Comparison of ENCODE assay signal across 1 cellular context in the genomic region with DNA sequence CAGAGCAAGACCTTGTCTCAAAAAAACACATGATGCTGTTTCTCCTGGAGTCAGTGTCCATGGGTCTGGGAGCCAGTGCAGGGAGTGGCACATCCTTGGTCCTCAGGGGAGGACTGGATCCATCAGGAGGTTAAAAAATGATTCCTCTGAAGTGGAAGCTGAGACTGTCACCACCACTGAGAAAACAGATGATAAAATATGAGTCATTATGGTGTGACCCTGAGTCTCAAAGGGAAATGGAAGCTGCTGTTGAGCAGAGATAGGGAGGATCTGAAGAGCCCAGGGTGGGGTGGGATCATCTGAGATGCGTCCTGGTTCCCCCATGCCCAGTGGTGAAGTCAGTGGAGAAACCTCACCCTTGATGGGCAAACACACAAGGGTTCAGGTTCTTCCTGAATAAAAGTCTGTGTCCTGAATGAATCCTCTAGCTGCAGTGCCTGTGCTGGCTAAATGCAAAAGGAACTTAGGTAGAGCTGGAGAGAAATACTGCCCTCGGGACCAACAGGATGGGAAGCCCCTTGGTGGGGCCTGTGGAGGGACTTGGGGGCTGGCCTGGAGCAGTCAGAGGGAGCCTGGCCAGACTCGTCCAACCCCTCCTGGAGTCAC.
TF ChIP-seq lines count a peak whose summit lies in the region.

No MANE protein-coding gene starts in this region.

TF ChIP-seq in K562, 482 proteins besides CTCF, POLR2A, EP300 and RAD21 (continued from another document and continues in another):
- TF ChIP-seq, protein P1, sequence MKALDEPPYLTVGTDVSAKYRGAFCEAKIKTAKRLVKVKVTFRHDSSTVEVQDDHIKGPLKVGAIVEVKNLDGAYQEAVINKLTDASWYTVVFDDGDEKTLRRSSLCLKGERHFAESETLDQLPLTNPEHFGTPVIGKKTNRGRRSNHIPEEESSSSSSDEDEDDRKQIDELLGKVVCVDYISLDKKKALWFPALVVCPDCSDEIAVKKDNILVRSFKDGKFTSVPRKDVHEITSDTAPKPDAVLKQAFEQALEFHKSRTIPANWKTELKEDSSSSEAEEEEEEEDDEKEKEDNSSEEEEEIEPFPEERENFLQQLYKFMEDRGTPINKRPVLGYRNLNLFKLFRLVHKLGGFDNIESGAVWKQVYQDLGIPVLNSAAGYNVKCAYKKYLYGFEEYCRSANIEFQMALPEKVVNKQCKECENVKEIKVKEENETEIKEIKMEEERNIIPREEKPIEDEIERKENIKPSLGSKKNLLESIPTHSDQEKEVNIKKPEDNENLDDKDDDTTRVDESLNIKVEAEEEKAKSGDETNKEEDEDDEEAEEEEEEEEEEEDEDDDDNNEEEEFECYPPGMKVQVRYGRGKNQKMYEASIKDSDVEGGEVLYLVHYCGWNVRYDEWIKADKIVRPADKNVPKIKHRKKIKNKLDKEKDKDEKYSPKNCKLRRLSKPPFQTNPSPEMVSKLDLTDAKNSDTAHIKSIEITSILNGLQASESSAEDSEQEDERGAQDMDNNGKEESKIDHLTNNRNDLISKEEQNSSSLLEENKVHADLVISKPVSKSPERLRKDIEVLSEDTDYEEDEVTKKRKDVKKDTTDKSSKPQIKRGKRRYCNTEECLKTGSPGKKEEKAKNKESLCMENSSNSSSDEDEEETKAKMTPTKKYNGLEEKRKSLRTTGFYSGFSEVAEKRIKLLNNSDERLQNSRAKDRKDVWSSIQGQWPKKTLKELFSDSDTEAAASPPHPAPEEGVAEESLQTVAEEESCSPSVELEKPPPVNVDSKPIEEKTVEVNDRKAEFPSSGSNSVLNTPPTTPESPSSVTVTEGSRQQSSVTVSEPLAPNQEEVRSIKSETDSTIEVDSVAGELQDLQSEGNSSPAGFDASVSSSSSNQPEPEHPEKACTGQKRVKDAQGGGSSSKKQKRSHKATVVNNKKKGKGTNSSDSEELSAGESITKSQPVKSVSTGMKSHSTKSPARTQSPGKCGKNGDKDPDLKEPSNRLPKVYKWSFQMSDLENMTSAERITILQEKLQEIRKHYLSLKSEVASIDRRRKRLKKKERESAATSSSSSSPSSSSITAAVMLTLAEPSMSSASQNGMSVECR (CRISPR knock-in tag; IDR thresholded peaks at IDR 0.05): no peak
- TF ChIP-seq, protein P2, sequence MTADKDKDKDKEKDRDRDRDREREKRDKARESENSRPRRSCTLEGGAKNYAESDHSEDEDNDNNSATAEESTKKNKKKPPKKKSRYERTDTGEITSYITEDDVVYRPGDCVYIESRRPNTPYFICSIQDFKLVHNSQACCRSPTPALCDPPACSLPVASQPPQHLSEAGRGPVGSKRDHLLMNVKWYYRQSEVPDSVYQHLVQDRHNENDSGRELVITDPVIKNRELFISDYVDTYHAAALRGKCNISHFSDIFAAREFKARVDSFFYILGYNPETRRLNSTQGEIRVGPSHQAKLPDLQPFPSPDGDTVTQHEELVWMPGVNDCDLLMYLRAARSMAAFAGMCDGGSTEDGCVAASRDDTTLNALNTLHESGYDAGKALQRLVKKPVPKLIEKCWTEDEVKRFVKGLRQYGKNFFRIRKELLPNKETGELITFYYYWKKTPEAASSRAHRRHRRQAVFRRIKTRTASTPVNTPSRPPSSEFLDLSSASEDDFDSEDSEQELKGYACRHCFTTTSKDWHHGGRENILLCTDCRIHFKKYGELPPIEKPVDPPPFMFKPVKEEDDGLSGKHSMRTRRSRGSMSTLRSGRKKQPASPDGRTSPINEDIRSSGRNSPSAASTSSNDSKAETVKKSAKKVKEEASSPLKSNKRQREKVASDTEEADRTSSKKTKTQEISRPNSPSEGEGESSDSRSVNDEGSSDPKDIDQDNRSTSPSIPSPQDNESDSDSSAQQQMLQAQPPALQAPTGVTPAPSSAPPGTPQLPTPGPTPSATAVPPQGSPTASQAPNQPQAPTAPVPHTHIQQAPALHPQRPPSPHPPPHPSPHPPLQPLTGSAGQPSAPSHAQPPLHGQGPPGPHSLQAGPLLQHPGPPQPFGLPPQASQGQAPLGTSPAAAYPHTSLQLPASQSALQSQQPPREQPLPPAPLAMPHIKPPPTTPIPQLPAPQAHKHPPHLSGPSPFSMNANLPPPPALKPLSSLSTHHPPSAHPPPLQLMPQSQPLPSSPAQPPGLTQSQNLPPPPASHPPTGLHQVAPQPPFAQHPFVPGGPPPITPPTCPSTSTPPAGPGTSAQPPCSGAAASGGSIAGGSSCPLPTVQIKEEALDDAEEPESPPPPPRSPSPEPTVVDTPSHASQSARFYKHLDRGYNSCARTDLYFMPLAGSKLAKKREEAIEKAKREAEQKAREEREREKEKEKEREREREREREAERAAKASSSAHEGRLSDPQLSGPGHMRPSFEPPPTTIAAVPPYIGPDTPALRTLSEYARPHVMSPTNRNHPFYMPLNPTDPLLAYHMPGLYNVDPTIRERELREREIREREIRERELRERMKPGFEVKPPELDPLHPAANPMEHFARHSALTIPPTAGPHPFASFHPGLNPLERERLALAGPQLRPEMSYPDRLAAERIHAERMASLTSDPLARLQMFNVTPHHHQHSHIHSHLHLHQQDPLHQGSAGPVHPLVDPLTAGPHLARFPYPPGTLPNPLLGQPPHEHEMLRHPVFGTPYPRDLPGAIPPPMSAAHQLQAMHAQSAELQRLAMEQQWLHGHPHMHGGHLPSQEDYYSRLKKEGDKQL (CRISPR knock-in tag; IDR thresholded peaks at IDR 0.05; ENCODE audit: borderline replicate concordance): no peak
- TF ChIP-seq CREBBP (IDR thresholded peaks at IDR 0.05; ENCODE audit: low read depth, low read length) (no peak), HNRNPL (IDR thresholded peaks at IDR 0.05; ENCODE audit: low read depth, low read length) (0 out of 2 replicates have a peak, but pooled peaks have one; percentile 26), NCOA6 (IDR thresholded peaks at IDR 0.05) (no peak), SIN3A (IDR thresholded peaks at IDR 0.05; ENCODE audit: borderline replicate concordance in 2 of 2, control insufficient read depth in 1 of 2, low read depth in 2 of 2, low read length in 2 of 2) (no peak), ZNF239 (CRISPR knock-in tag; IDR thresholded peaks at IDR 0.05) (no peak), NFE2L1 (tag; IDR thresholded peaks at IDR 0.05; ENCODE audit: borderline replicate concordance, low read depth) (no peak), MBD2 (IDR thresholded peaks at IDR 0.05; ENCODE audit: borderline replicate concordance, low read depth) (peak; percentile 66; the same call in 1 of the 2 replicates), GABPB1 (CRISPR knock-in tag; IDR thresholded peaks at IDR 0.05) (no peak), SMC3 (conservative IDR thresholded peaks at IDR 0.05; ENCODE audit: insufficient read depth, low read depth, low read length) (no peak), SRSF1 (IDR thresholded peaks at IDR 0.05; ENCODE audit: low read depth, low read length) (no peak), TEAD1 (CRISPR knock-in tag; IDR thresholded peaks at IDR 0.05) (peak in 1 of 2 experiments; percentile 50; a peak in 1 of 4 replicates), ZNF282 (CRISPR knock-in tag; IDR thresholded peaks at IDR 0.05) (no peak), CEBPB (tag; IDR thresholded peaks at IDR 0.05) (no peak), PURB (CRISPR knock-in tag; IDR thresholded peaks at IDR 0.05; ENCODE audit: low read depth) (no peak), POLR2G (IDR thresholded peaks at IDR 0.05; ENCODE audit: low read depth, low read length) (no peak), FOXK1 (CRISPR knock-in tag; IDR thresholded peaks at IDR 0.05; ENCODE audit: borderline replicate concordance) (no peak), ZNF3 (CRISPR knock-in tag; IDR thresholded peaks at IDR 0.05) (no peak), OTX1 (CRISPR knock-in tag; IDR thresholded peaks at IDR 0.05) (no peak), SAP30 (IDR thresholded peaks at IDR 0.05; ENCODE audit: borderline replicate concordance, insufficient read depth, low read depth, low read length, poor library complexity, severe bottlenecking) (no peak), NR3C1 (CRISPR knock-in tag; IDR thresholded peaks at IDR 0.05) (no peak), GTF2E2 (tag; IDR thresholded peaks at IDR 0.05) (no peak), ZNF584 (CRISPR knock-in tag; IDR thresholded peaks at IDR 0.05; ENCODE audit: low read depth) (no peak), JUN (IDR thresholded peaks at IDR 0.05; ENCODE audit: borderline replicate concordance, low read depth, low read length) (peak; percentile 95), JUN (CRISPR knock-in tag; IDR thresholded peaks at IDR 0.05; ENCODE audit: borderline replicate concordance) (no peak), ZNF583 (CRISPR knock-in tag; IDR thresholded peaks at IDR 0.05) (no peak), TFAM (CRISPR knock-in tag; conservative IDR thresholded peaks at IDR 0.05) (no peak), ZZZ3 (IDR thresholded peaks at IDR 0.05) (no peak), HDAC3 (IDR thresholded peaks at IDR 0.05; ENCODE audit: borderline replicate concordance, partially characterized antibody) (no peak), ZNF217 (CRISPR knock-in tag; IDR thresholded peaks at IDR 0.05) (no peak), FUS (optimal IDR thresholded peaks at IDR 0.05; ENCODE audit: low read depth, low read length) (no peak), RBM17 (IDR thresholded peaks at IDR 0.05; ENCODE audit: borderline replicate concordance, low read depth, low read length) (no peak)
- TF ChIP-seq, protein P3, sequence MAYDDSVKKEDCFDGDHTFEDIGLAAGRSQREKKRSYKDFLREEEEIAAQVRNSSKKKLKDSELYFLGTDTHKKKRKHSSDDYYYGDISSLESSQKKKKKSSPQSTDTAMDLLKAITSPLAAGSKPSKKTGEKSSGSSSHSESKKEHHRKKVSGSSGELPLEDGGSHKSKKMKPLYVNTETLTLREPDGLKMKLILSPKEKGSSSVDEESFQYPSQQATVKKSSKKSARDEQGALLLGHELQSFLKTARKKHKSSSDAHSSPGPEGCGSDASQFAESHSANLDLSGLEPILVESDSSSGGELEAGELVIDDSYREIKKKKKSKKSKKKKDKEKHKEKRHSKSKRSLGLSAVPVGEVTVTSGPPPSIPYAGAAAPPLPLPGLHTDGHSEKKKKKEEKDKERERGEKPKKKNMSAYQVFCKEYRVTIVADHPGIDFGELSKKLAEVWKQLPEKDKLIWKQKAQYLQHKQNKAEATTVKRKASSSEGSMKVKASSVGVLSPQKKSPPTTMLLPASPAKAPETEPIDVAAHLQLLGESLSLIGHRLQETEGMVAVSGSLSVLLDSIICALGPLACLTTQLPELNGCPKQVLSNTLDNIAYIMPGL (CRISPR knock-in tag; IDR thresholded peaks at IDR 0.05): no peak
- TF ChIP-seq, protein P4, sequence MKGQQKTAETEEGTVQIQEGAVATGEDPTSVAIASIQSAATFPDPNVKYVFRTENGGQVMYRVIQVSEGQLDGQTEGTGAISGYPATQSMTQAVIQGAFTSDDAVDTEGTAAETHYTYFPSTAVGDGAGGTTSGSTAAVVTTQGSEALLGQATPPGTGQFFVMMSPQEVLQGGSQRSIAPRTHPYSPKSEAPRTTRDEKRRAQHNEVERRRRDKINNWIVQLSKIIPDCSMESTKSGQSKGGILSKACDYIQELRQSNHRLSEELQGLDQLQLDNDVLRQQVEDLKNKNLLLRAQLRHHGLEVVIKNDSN (CRISPR knock-in tag; IDR thresholded peaks at IDR 0.05): no peak
- TF ChIP-seq, protein P5, sequence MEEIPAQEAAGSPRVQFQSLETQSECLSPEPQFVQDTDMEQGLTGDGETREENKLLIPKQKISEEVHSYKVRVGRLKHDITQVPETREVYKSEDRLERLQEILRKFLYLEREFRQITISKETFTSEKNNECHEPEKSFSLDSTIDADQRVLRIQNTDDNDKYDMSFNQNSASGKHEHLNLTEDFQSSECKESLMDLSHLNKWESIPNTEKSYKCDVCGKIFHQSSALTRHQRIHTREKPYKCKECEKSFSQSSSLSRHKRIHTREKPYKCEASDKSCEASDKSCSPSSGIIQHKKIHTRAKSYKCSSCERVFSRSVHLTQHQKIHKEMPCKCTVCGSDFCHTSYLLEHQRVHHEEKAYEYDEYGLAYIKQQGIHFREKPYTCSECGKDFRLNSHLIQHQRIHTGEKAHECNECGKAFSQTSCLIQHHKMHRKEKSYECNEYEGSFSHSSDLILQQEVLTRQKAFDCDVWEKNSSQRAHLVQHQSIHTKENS (CRISPR knock-in tag; IDR thresholded peaks at IDR 0.05): no peak
- TF ChIP-seq, protein P6, sequence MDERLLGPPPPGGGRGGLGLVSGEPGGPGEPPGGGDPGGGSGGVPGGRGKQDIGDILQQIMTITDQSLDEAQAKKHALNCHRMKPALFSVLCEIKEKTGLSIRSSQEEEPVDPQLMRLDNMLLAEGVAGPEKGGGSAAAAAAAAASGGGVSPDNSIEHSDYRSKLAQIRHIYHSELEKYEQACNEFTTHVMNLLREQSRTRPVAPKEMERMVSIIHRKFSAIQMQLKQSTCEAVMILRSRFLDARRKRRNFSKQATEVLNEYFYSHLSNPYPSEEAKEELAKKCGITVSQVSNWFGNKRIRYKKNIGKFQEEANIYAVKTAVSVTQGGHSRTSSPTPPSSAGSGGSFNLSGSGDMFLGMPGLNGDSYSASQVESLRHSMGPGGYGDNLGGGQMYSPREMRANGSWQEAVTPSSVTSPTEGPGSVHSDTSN (CRISPR knock-in tag; IDR thresholded peaks at IDR 0.05; ENCODE audit: low read depth): no peak
- TF ChIP-seq, protein P6 (tag; conservative IDR thresholded peaks at IDR 0.05; ENCODE audit: low read depth): peak; percentile 93
- TF ChIP-seq, protein P7, sequence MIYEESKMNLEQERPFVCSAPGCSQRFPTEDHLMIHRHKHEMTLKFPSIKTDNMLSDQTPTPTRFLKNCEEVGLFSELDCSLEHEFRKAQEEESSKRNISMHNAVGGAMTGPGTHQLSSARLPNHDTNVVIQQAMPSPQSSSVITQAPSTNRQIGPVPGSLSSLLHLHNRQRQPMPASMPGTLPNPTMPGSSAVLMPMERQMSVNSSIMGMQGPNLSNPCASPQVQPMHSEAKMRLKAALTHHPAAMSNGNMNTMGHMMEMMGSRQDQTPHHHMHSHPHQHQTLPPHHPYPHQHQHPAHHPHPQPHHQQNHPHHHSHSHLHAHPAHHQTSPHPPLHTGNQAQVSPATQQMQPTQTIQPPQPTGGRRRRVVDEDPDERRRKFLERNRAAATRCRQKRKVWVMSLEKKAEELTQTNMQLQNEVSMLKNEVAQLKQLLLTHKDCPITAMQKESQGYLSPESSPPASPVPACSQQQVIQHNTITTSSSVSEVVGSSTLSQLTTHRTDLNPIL (CRISPR knock-in tag; IDR thresholded peaks at IDR 0.05): 0 out of 2 replicates have a peak, but pooled peaks have one; percentile 19
- TF ChIP-seq, protein P8, sequence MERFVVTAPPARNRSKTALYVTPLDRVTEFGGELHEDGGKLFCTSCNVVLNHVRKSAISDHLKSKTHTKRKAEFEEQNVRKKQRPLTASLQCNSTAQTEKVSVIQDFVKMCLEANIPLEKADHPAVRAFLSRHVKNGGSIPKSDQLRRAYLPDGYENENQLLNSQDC (CRISPR knock-in tag; IDR thresholded peaks at IDR 0.05): no peak
- TF ChIP-seq, protein P9, sequence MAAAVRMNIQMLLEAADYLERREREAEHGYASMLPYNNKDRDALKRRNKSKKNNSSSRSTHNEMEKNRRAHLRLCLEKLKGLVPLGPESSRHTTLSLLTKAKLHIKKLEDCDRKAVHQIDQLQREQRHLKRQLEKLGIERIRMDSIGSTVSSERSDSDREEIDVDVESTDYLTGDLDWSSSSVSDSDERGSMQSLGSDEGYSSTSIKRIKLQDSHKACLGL (CRISPR knock-in tag; IDR thresholded peaks at IDR 0.05; ENCODE audit: borderline replicate concordance, poor library complexity, severe bottlenecking): no peak
